ENCODE assay signal across 15 cellular contexts in genomic region chr10:100930368-100930767, GRCh38. TPM values are rescaled to one million over a fixed set of nuclear protein-coding genes. Genes with fewer than 3 reads are reported as not detected.
A peak's percentile ranks its signal among the peaks of the same experiment; 100 is the strongest.
DNase-seq lines count a peak whose midpoint lies in the region; ATAC-seq and TF ChIP-seq lines count a peak whose summit lies in the region.
"Had no signal": no experiment of that assay in that cellular context is flagged by ENCODE, and none has a peak within 500 bp of the region (broad histone marks: within the 10 kb centered on the region; RNA-seq: fewer than 3 reads in every experiment).

No MANE protein-coding gene starts in this region.

- H3F3A ChIP-seq in GM23248 (ENCODE audit: insufficient read depth), result peaks cover 16% of the 10 kb centered on the region; the same call in 1 of the 2 replicates
- peaks cover 17% of the 10 kb centered on the region for H3F3A ChIP-seq in SK-N-SH (replicated peaks; ENCODE audit: insufficient read depth)

- no peak overlapping the region for H3K4me3 ChIP-seq in GM23248
- H3K4me3 ChIP-seq in SK-N-SH (ENCODE audit: low read depth in 2 of 2, low read length in 1 of 2), result no peak overlapping the region
- no peak overlapping the region for H3K4me3 ChIP-seq in gastroesophageal sphincter
- H3K4me3 ChIP-seq: mucosa of descending colon, SJSA1 had no signal

- TF ChIP-seq RAD21 in SK-N-SH (IDR thresholded peaks at IDR 0.05; ENCODE audit: low read length), result no peak

- H3K9me3 ChIP-seq in GM23248 (ENCODE audit: low read depth) (no peaks in the 10 kb centered on the region), SK-N-SH (no peaks in the 10 kb centered on the region), gastroesophageal sphincter (no peaks in the 10 kb centered on the region)
- H3K9me3 ChIP-seq: mucosa of descending colon, SJSA1 had no signal

- DNase-seq in GM23248, result peak; percentile 16
- DNase-seq in SK-N-SH, result no peak
- peak; percentile 32 for DNase-seq in fibroblast of gingiva (ENCODE audit: low read depth)
- DNase-seq in pons (ENCODE audit: low spot score), result peak; percentile 62
- no peak for DNase-seq in NCI-H2196 (lab: John Stamatoyannopoulos, UW; ENCODE audit: unreplicated experiment)
- no peak for DNase-seq in NOMO-1 treated with DMSO at 0.1 percent for 48 hours (lab: John Stamatoyannopoulos, UW; ENCODE audit: unreplicated experiment)
- DNase-seq: activated CD4-positive, alpha-beta T cell treated with anti-CD3 and anti-CD28 coated beads, Interleukin-2, amount 50 U/mL, for 48 hours; anterior cingulate cortex; CD4-positive, CD25-positive, alpha-beta regulatory T cell; mucosa of descending colon; NCI-H1417; NCI-H226 had no signal

- peak; percentile 28; the same call in 1 of the 2 replicates for TF ChIP-seq CTCF in SK-N-SH (IDR thresholded peaks at IDR 0.05)
- TF ChIP-seq CTCF in gastroesophageal sphincter (IDR thresholded peaks at IDR 0.05), result no peak

- H3K9ac ChIP-seq in GM23248 (no peak overlapping the region), SK-N-SH (no peak overlapping the region)

- CTCF ChIA-PET in SK-N-SH (lab: Yijun Ruan, JAX), result interaction anchor here (1.1 kb wide), 1 partner anchor 36 kb away, joined by 4 read pairs; no protein-coding TSS in a partner anchor

- H2AFZ ChIP-seq in GM23248 (no peak overlapping the region), SK-N-SH (ENCODE audit: low read depth) (no peak overlapping the region)

- H4K20me1 ChIP-seq in GM23248 (ENCODE audit: insufficient read depth) (no peaks in the 10 kb centered on the region), SK-N-SH (ENCODE audit: insufficient read depth) (no peaks in the 10 kb centered on the region)

- H3K36me3 ChIP-seq in GM23248 (ENCODE audit: low read depth), result peaks cover 77% of the 10 kb centered on the region
- H3K36me3 ChIP-seq in SK-N-SH (replicated peaks in 1 of 2; ENCODE audit: control insufficient read depth in 1 of 2, insufficient read depth in 2 of 2, low read length in 1 of 2), result peaks cover 71 to 90% of the 10 kb centered on the region in 2 experiments
- H3K36me3 ChIP-seq in gastroesophageal sphincter, result peaks cover 12 to 95% of the 10 kb centered on the region in 2 donors

- H3K79me2 ChIP-seq in GM23248 (ENCODE audit: insufficient read depth) (peaks cover 18% of the 10 kb centered on the region; the same call in 1 of the 2 replicates), SK-N-SH (ENCODE audit: insufficient read depth) (0 out of 2 replicates have a peak, but pooled peaks cover 9% of the 10 kb centered on the region)

- TF ChIP-seq POLR2A in gastroesophageal sphincter (IDR thresholded peaks at IDR 0.05), result no peak

- H3K9me2 ChIP-seq in GM23248 (ENCODE audit: insufficient read depth) (no peaks in the 10 kb centered on the region), SK-N-SH (no peaks in the 10 kb centered on the region)

- no peaks in the 10 kb centered on the region for H3K27me3 ChIP-seq in GM23248 (replicated peaks; ENCODE audit: insufficient read depth)
- H3K27me3 ChIP-seq in SK-N-SH (ENCODE audit: insufficient read depth), result no peaks in the 10 kb centered on the region
- no peaks in the 10 kb centered on the region for H3K27me3 ChIP-seq in gastroesophageal sphincter
- H3K27me3 ChIP-seq: SJSA1 had no signal

- TF ChIP-seq EP300 in SK-N-SH (IDR thresholded peaks at IDR 0.05; ENCODE audit: borderline replicate concordance in 1 of 2, low read depth in 1 of 2, low read length in 1 of 2) (no peak), gastroesophageal sphincter (IDR thresholded peaks at IDR 0.05) (no peak)

- H3K4me2 ChIP-seq in GM23248 (ENCODE audit: unreplicated experiment) (no peak overlapping the region), SK-N-SH (no peak overlapping the region)

- H3K27ac ChIP-seq in GM23248, result no peak overlapping the region
- H3K27ac ChIP-seq in SK-N-SH (ENCODE audit: low read depth in 2 of 2, low read length in 1 of 2), result no peak overlapping the region
- H3K27ac ChIP-seq in gastroesophageal sphincter, result no peak overlapping the region
- H3K27ac ChIP-seq: SJSA1 had no signal

- in situ Hi-C loops in GM23248 (cut with MboI), result no loop called here

- POLR2A ChIA-PET in SK-N-SH (lab: Yijun Ruan, JAX), result no interaction called here

- ATAC-seq in gastroesophageal sphincter (no peak), HG03378 (IDR thresholded peaks at IDR 0.05; ENCODE audit: unreplicated experiment) (no peak)
- ATAC-seq: mucosa of descending colon had no signal

- H3K4me1 ChIP-seq in GM23248 (ENCODE audit: insufficient read depth), result no peaks in the 10 kb centered on the region
- no peaks in the 10 kb centered on the region for H3K4me1 ChIP-seq in SK-N-SH (ENCODE audit: control insufficient read depth in 1 of 2, insufficient read depth in 2 of 2, low read depth in 1 of 2, low read length in 1 of 2)
- no peaks in the 10 kb centered on the region for H3K4me1 ChIP-seq in gastroesophageal sphincter

TF ChIP-seq in SK-N-SH, 30 proteins besides CTCF, POLR2A, EP300 and RAD21:
- TF ChIP-seq IRF3 (IDR thresholded peaks at IDR 0.05; ENCODE audit: low read depth, low read length) (no peak), MXI1 (IDR thresholded peaks at IDR 0.05; ENCODE audit: low read depth, low read length) (no peak), POLR2AphosphoS5 (IDR thresholded peaks at IDR 0.05; ENCODE audit: low read depth, low read length) (no peak), NFIC (IDR thresholded peaks at IDR 0.05; ENCODE audit: borderline replicate concordance) (no peak), GABPA (IDR thresholded peaks at IDR 0.05; ENCODE audit: low read depth) (no peak), TAF1 (IDR thresholded peaks at IDR 0.05; ENCODE audit: borderline replicate concordance, low read depth, low read length) (no peak), YY1 (IDR thresholded peaks at IDR 0.05; ENCODE audit: low read depth) (no peak), FOXM1 (IDR thresholded peaks at IDR 0.05; ENCODE audit: low read depth) (no peak)

RNA-seq across cellular contexts. Expression of gene SLF2, which starts 17.6 kb away (rescaled TPM):
- total RNA-seq in GM23248 (2014; rRNA removed; shearing (Covaris generic)), result 15.6 and 18.2 TPM in 2 replicates
- polyA plus RNA-seq in GM23248 (2016; fragmentation: Nextera tagmentation; extraction: Ambion mirVana) (11.7 and 12.5 TPM in 2 replicates), SK-N-SH (2012; rRNA removed) (6.3 and 7.5 TPM in 2 replicates)
- 4.9 and 5.0 TPM in 2 replicates for polyA plus RNA-seq in SK-N-SH (2012; cell fraction: cytosol; rRNA removed)
- 20.7 and 25.6 TPM in 2 replicates for polyA plus RNA-seq in SK-N-SH (2012; cell fraction: nucleus; rRNA removed)
- 10 to 100 TPM; 22.1 to 32.4 (median 25.6) TPM for total RNA-seq in gastroesophageal sphincter

RNA-seq across cellular contexts. Expression of gene SEMA4G, which starts 38.9 kb away (rescaled TPM):
- 0.11 TPM in 1 of 2 replicates, not detected in the other for total RNA-seq in GM23248 (2014; rRNA removed; shearing (Covaris generic))
- polyA plus RNA-seq in GM23248 (2016; fragmentation: Nextera tagmentation; extraction: Ambion mirVana), result 0.44 and 1.1 TPM in 2 replicates
- polyA plus RNA-seq in SK-N-SH (2012; rRNA removed), result 15.0 and 16.2 TPM in 2 replicates
- polyA plus RNA-seq in SK-N-SH (2012; cell fraction: cytosol; rRNA removed), result 6.9 and 10.2 TPM in 2 replicates
- 32.3 and 32.7 TPM in 2 replicates for polyA plus RNA-seq in SK-N-SH (2012; cell fraction: nucleus; rRNA removed)
- 1 to 10 TPM; 1.9 to 2.7 (median 2.1) TPM for total RNA-seq in gastroesophageal sphincter

RNA-seq across cellular contexts. Expression of gene MRPL43, which starts 56.9 kb away (rescaled TPM):
- total RNA-seq in GM23248 (2014; rRNA removed; shearing (Covaris generic)), result 83.5 and 94.1 TPM in 2 replicates
- polyA plus RNA-seq in GM23248 (2016; fragmentation: Nextera tagmentation; extraction: Ambion mirVana), result 145 and 148 TPM in 2 replicates
- 173 and 208 TPM in 2 replicates for polyA plus RNA-seq in SK-N-SH (2012; rRNA removed)
- 100 and 140 TPM in 2 replicates for polyA plus RNA-seq in SK-N-SH (2012; cell fraction: cytosol; rRNA removed)
- polyA plus RNA-seq in SK-N-SH (2012; cell fraction: nucleus; rRNA removed), result 160 and 186 TPM in 2 replicates
- total RNA-seq in gastroesophageal sphincter, result 10 to 100 TPM; 58.0 to 93.8 (median 80.7) TPM

RNA-seq across cellular contexts. Expression of gene TWNK, which starts 57.0 kb away (rescaled TPM):
- total RNA-seq in GM23248 (2014; rRNA removed; shearing (Covaris generic)), result 3.4 and 4.4 TPM in 2 replicates
- polyA plus RNA-seq in GM23248 (2016; fragmentation: Nextera tagmentation; extraction: Ambion mirVana) (3.6 and 4.4 TPM in 2 replicates), SK-N-SH (2012; rRNA removed) (16.4 and 20.0 TPM in 2 replicates)
- 16.6 and 20.2 TPM in 2 replicates for polyA plus RNA-seq in SK-N-SH (2012; cell fraction: cytosol; rRNA removed)
- polyA plus RNA-seq in SK-N-SH (2012; cell fraction: nucleus; rRNA removed), result 15.7 and 20.7 TPM in 2 replicates
- 10 to 100 TPM in 1 of 4 donors, 1 to 10 TPM in 3; 8.3 to 10.8 (median 8.9) TPM for total RNA-seq in gastroesophageal sphincter

Comparison
In these comparisons a context has a peak if more than half of its experiments do, and no peak if none do; other contexts are left out.
1. DNase-seq: peak in GM23248 (single experiment), fibroblast of gingiva (single experiment) and pons (single experiment); none in SK-N-SH (single experiment), NCI-H2196 (single experiment) and NOMO-1 treated with DMSO at 0.1 percent for 48 hours (single experiment).